Comparison of ENCODE assay signal across 1 cellular context in the genomic region with DNA sequence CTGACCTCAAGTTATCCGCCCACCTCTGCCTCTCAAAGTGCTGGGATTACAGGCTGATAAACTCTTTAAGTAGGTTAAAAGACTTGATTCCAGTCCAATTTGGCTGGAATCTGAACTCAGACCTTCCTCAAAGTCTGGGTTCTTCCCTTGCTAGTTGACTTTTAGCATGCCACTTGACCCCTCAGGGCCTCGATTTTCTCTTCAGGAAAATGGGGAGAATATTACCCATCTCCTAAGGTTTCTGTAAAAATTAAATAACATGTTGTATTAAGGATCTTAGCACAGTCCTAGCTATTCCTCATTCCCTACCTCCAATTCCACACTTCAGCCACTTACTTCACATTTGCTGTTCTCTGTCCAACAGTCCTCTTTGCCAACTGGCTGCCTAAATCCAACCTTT.
TF ChIP-seq lines count a peak whose summit lies in the region.

No MANE protein-coding gene starts in this region.

TF ChIP-seq in K562, 482 proteins besides CTCF, POLR2A, EP300 and RAD21:
- TF ChIP-seq EGR1 (conservative IDR thresholded peaks at IDR 0.05) (peak; percentile 46), CAMTA2 (CRISPR knock-in tag; conservative IDR thresholded peaks at IDR 0.05) (no peak), ADNP (tag; IDR thresholded peaks at IDR 0.05) (0 out of 2 replicates have a peak, but pooled peaks have one; percentile 27), SIN3A (IDR thresholded peaks at IDR 0.05; ENCODE audit: borderline replicate concordance in 2 of 2, control insufficient read depth in 1 of 2, low read depth in 2 of 2, low read length in 2 of 2) (no peak), BCOR (IDR thresholded peaks at IDR 0.05) (peak; percentile 65), RBM25 (IDR thresholded peaks at IDR 0.05; ENCODE audit: low read depth, low read length, severe bottlenecking) (peak; percentile 62), ESRRA (IDR thresholded peaks at IDR 0.05; ENCODE audit: borderline replicate concordance, low read depth) (peak; percentile 90)
- TF ChIP-seq, protein P1, sequence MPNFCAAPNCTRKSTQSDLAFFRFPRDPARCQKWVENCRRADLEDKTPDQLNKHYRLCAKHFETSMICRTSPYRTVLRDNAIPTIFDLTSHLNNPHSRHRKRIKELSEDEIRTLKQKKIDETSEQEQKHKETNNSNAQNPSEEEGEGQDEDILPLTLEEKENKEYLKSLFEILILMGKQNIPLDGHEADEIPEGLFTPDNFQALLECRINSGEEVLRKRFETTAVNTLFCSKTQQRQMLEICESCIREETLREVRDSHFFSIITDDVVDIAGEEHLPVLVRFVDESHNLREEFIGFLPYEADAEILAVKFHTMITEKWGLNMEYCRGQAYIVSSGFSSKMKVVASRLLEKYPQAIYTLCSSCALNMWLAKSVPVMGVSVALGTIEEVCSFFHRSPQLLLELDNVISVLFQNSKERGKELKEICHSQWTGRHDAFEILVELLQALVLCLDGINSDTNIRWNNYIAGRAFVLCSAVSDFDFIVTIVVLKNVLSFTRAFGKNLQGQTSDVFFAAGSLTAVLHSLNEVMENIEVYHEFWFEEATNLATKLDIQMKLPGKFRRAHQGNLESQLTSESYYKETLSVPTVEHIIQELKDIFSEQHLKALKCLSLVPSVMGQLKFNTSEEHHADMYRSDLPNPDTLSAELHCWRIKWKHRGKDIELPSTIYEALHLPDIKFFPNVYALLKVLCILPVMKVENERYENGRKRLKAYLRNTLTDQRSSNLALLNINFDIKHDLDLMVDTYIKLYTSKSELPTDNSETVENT (CRISPR knock-in tag; IDR thresholded peaks at IDR 0.05), result no peak
